In genomic region chr4:143700420-143701352, GRCh38 we compare ENCODE assay signal across 8 cellular contexts. TPM values are rescaled to one million over a fixed set of nuclear protein-coding genes. Genes with fewer than 3 reads are reported as not detected.
DNase-seq lines count a peak whose midpoint lies in the region; ATAC-seq and TF ChIP-seq lines count a peak whose summit lies in the region.
"Had no signal": no experiment of that assay in that cellular context is flagged by ENCODE, and none has a peak within 500 bp of the region (broad histone marks: within the 10 kb centered on the region; RNA-seq: fewer than 3 reads in every experiment).

Gene FREM3, minus strand, starts transcription at chr4:143700675. Its CDS starts 0 bp downstream, at chr4:143700675.

- H3K4me3 ChIP-seq in HEK293 (ENCODE audit: low read depth, low read length) (peak within 1 kb of the TSS; percentile 38), WERI-Rb-1 (ENCODE audit: low read depth, low read length) (peak within 1 kb of the TSS; percentile 79), right cardiac atrium (ENCODE audit: low read length) (peak within 1 kb of the TSS; percentile 30), skin epidermis (peak within 1 kb of the TSS in 5 of 7 experiments; percentile 9 to 21 (median 16))

- TF ChIP-seq CTCF in HEK293 (tag by site-specific recombination; IDR thresholded peaks at IDR 0.05) (no peak), WERI-Rb-1 (IDR thresholded peaks at IDR 0.05; ENCODE audit: low read depth, low read length) (no peak)

- H3K4me1 ChIP-seq in HEK293 (ENCODE audit: control insufficient read depth, insufficient read depth, low read length) (no peaks in the 10 kb centered on the region), right cardiac atrium (ENCODE audit: control insufficient read depth, insufficient read depth, low read length) (no peaks in the 10 kb centered on the region)

- ATAC-seq in right cardiac atrium, result peak in 1 of 2 donors; percentile 29
- ATAC-seq in HG03457 (IDR thresholded peaks at IDR 0.05; ENCODE audit: unreplicated experiment), result no peak
- ATAC-seq in GM18861 (IDR thresholded peaks at IDR 0.05; ENCODE audit: unreplicated experiment), result no peak

- DNase-seq in WERI-Rb-1, result peak; percentile 63
- DNase-seq in right cardiac atrium, result peak in 2 of 3 donors; percentile 41 to 53
- no peak for DNase-seq in superior temporal gyrus (ENCODE audit: extremely low spot score)

- intact Hi-C loops in right cardiac atrium (cut with DNase I), result no loop called here

- WGBS in right cardiac atrium, result 2% methylated on average over 64 of the region's 64 CpGs

- no peaks in the 10 kb centered on the region for H3K27me3 ChIP-seq in WERI-Rb-1 (ENCODE audit: insufficient read depth, low read depth, severe bottlenecking)
- H3K27me3 ChIP-seq in right cardiac atrium (ENCODE audit: control insufficient read depth, insufficient read depth), result no peaks in the 10 kb centered on the region

- no peak within 1 kb of the TSS for H3K27ac ChIP-seq in HEK293 (ENCODE audit: extremely low read depth, low read depth, low read length)
- H3K27ac ChIP-seq in WERI-Rb-1, result peak within 1 kb of the TSS; percentile 41
- H3K27ac ChIP-seq in right cardiac atrium (ENCODE audit: low read length), result no peak within 1 kb of the TSS
- no peak within 1 kb of the TSS for H3K27ac ChIP-seq in skin epidermis

- H3K36me3 ChIP-seq in HEK293 (ENCODE audit: control insufficient read depth in 2 of 2, insufficient read depth in 1 of 2, low read length in 2 of 2) (no peaks in the 10 kb centered on the region), WERI-Rb-1 (no peaks in the 10 kb centered on the region)

- no peaks in the 10 kb centered on the region for H3K9me3 ChIP-seq in HEK293 (ENCODE audit: control insufficient read depth, insufficient read depth, low read depth, low read length)
- peaks cover 8% of the 10 kb centered on the region for H3K9me3 ChIP-seq in WERI-Rb-1 (ENCODE audit: severe bottlenecking)
- no peaks in the 10 kb centered on the region for H3K9me3 ChIP-seq in right cardiac atrium (ENCODE audit: control insufficient read depth, low read length)

- POLR2A ChIA-PET in HEK293 (lab: Yijun Ruan, JAX), result no interaction called here

- CTCF ChIA-PET in HEK293 (lab: Yijun Ruan, JAX), result interaction anchor here (0.7 kb wide), 2 partner anchors 197 to 791 kb away, joined by 3 read pairs; no protein-coding TSS in a partner anchor

TF ChIP-seq in HEK293, 187 proteins besides CTCF, POLR2A, EP300 and RAD21:
- TF ChIP-seq REST (tag by site-specific recombination; IDR thresholded peaks at IDR 0.05) (0 out of 2 replicates have a peak, but pooled peaks have one; percentile 18), ZNF645 (tag by site-specific recombination; IDR thresholded peaks at IDR 0.05) (no peak), ZNF221 (tag by site-specific recombination; IDR thresholded peaks at IDR 0.05; ENCODE audit: borderline replicate concordance) (no peak), ZNF133 (tag by site-specific recombination; IDR thresholded peaks at IDR 0.05) (no peak), GLIS2 (tag by site-specific recombination; IDR thresholded peaks at IDR 0.05) (no peak), ZNF629 (tag by site-specific recombination; IDR thresholded peaks at IDR 0.05) (no peak), ZNF335 (tag by site-specific recombination; conservative IDR thresholded peaks at IDR 0.05) (0 out of 2 replicates have a peak, but pooled peaks have one; percentile 11), ZBTB48 (tag by site-specific recombination; IDR thresholded peaks at IDR 0.05) (no peak), ZNF654 (tag by site-specific recombination; IDR thresholded peaks at IDR 0.05; ENCODE audit: low read depth) (no peak), ZNF777 (tag by site-specific recombination; IDR thresholded peaks at IDR 0.05; ENCODE audit: borderline replicate concordance) (0 out of 2 replicates have a peak, but pooled peaks have one; percentile 46), EGR2 (tag by site-specific recombination; IDR thresholded peaks at IDR 0.05; ENCODE audit: low read depth) (no peak), ZNF664 (tag by site-specific recombination; IDR thresholded peaks at IDR 0.05) (no peak)

RNA-seq across cellular contexts. Expression of gene FREM3, which starts in this region (rescaled TPM):
- total RNA-seq in right cardiac atrium, result under 1 TPM in 1 of 4 donors, not detected in 3; 0.23 TPM
- polyA plus RNA-seq in right cardiac atrium, result 0.02 TPM
- total RNA-seq: fibroblast of villous mesenchyme had no signal

Comparison
In these comparisons a context has a peak if more than half of its experiments do, and no peak if none do; other contexts are left out.
1. Peak in DNase-seq and H3K4me3 ChIP-seq in right cardiac atrium; RNA of the gene not detected or under 1 TPM.
2. H3K4me3 ChIP-seq: peak in every context shown above with its lines; median percentile 79 in WERI-Rb-1; 38 in HEK293; 30 in right cardiac atrium; 16 in skin epidermis.